In genomic region chr19:3708207-3708931, GRCh38 we compare ENCODE assay signal across 1 cellular context.
TF ChIP-seq lines count a peak whose summit lies in the region.

Gene TJP3 (plus strand): TSS chr19:3708384. CDS start chr19:3728433, 20,049 bp downstream.

TF ChIP-seq in HepG2, 621 proteins besides CTCF, POLR2A, EP300 and RAD21 (continued from another document and continues in another):
- TF ChIP-seq DDIT3 (CRISPR knock-in tag; IDR thresholded peaks at IDR 0.05): no peak
- TF ChIP-seq SIX1 (CRISPR knock-in tag; IDR thresholded peaks at IDR 0.05; ENCODE audit: borderline replicate concordance): peak; percentile 21; the same call in 1 of the 2 replicates
- no peak for TF ChIP-seq ZBTB38 (CRISPR knock-in tag; IDR thresholded peaks at IDR 0.05)
- TF ChIP-seq ATF7 (IDR thresholded peaks at IDR 0.05): no peak
- TF ChIP-seq ATF7 (CRISPR knock-in tag; IDR thresholded peaks at IDR 0.05): no peak
- no peak for TF ChIP-seq ATF7-NPFF (CRISPR knock-in tag; IDR thresholded peaks at IDR 0.05; ENCODE audit: low read depth)
- no peak for TF ChIP-seq GMEB2 (CRISPR knock-in tag; IDR thresholded peaks at IDR 0.05; ENCODE audit: low read depth)
- no peak for TF ChIP-seq ZNF253 (CRISPR knock-in tag; IDR thresholded peaks at IDR 0.05; ENCODE audit: borderline replicate concordance)
- TF ChIP-seq SPEN (CRISPR knock-in tag; IDR thresholded peaks at IDR 0.05; ENCODE audit: low read depth): peak; percentile 20; the same call in 1 of the 2 replicates
- TF ChIP-seq HIC2 (CRISPR knock-in tag; IDR thresholded peaks at IDR 0.05; ENCODE audit: low read depth): peak; percentile 85
- no peak for TF ChIP-seq ZNF431 (CRISPR knock-in tag; IDR thresholded peaks at IDR 0.05; ENCODE audit: borderline replicate concordance, low read depth)
- TF ChIP-seq MAF1 (CRISPR knock-in tag; IDR thresholded peaks at IDR 0.05; ENCODE audit: borderline replicate concordance): no peak
- TF ChIP-seq MIXL1 (CRISPR knock-in tag; IDR thresholded peaks at IDR 0.05): no peak
- no peak for TF ChIP-seq LCORL (IDR thresholded peaks at IDR 0.05)
- peak; percentile 18; the same call in 1 of the 2 replicates for TF ChIP-seq LCORL (CRISPR knock-in tag; IDR thresholded peaks at IDR 0.05)
- no peak for TF ChIP-seq ZNF607 (CRISPR knock-in tag; IDR thresholded peaks at IDR 0.05; ENCODE audit: borderline replicate concordance)
- TF ChIP-seq HNF1B (CRISPR knock-in tag; IDR thresholded peaks at IDR 0.05): no peak
- TF ChIP-seq ZNF740 (CRISPR knock-in tag; IDR thresholded peaks at IDR 0.05): peak; percentile 25; the same call in 1 of the 2 replicates
- TF ChIP-seq ZFP91 (CRISPR knock-in tag; IDR thresholded peaks at IDR 0.05; ENCODE audit: borderline replicate concordance): peak; percentile 91
- no peak for TF ChIP-seq ZNF83 (CRISPR knock-in tag; IDR thresholded peaks at IDR 0.05; ENCODE audit: borderline replicate concordance)
- TF ChIP-seq ZNF550 (CRISPR knock-in tag; IDR thresholded peaks at IDR 0.05; ENCODE audit: borderline replicate concordance): 0 out of 2 replicates have a peak, but pooled peaks have one; percentile 7
- no peak for TF ChIP-seq PHF5A (CRISPR knock-in tag; IDR thresholded peaks at IDR 0.05; ENCODE audit: low read depth, unreplicated experiment)
- TF ChIP-seq ZNF589 (CRISPR knock-in tag; conservative IDR thresholded peaks at IDR 0.05): no peak
- TF ChIP-seq PAF1 (CRISPR knock-in tag; IDR thresholded peaks at IDR 0.05): no peak
- no peak for TF ChIP-seq MXD4 (CRISPR knock-in tag; IDR thresholded peaks at IDR 0.05)
- TF ChIP-seq ZMYM3 (CRISPR knock-in tag; IDR thresholded peaks at IDR 0.05): peak; percentile 93
- peak; percentile 40 for TF ChIP-seq ZNF768 (CRISPR knock-in tag; IDR thresholded peaks at IDR 0.05)
- TF ChIP-seq ZNF652 (CRISPR knock-in tag; IDR thresholded peaks at IDR 0.05; ENCODE audit: borderline replicate concordance, low read depth): peak; percentile 98
- no peak for TF ChIP-seq ISL2 (CRISPR knock-in tag; IDR thresholded peaks at IDR 0.05)
- no peak for TF ChIP-seq ZFAT (CRISPR knock-in tag; conservative IDR thresholded peaks at IDR 0.05)
- no peak for TF ChIP-seq ZNF775 (CRISPR knock-in tag; IDR thresholded peaks at IDR 0.05; ENCODE audit: borderline replicate concordance)
- peak; percentile 12; the same call in 1 of the 2 replicates for TF ChIP-seq NR2F6 (IDR thresholded peaks at IDR 0.05)
- peak; percentile 57 for TF ChIP-seq NR2F6 (CRISPR knock-in tag; IDR thresholded peaks at IDR 0.05)
- TF ChIP-seq ZNF276 (CRISPR knock-in tag; IDR thresholded peaks at IDR 0.05; ENCODE audit: low read depth): no peak
- no peak for TF ChIP-seq KDM4B (CRISPR knock-in tag; IDR thresholded peaks at IDR 0.05)
- 0 out of 2 replicates have a peak, but pooled peaks have one; percentile 16 for TF ChIP-seq E2F5 (CRISPR knock-in tag; conservative IDR thresholded peaks at IDR 0.05)
- TF ChIP-seq ZNF33B (CRISPR knock-in tag; IDR thresholded peaks at IDR 0.05): no peak
- TF ChIP-seq ZFP41 (CRISPR knock-in tag; IDR thresholded peaks at IDR 0.05; ENCODE audit: borderline replicate concordance): no peak
- peak; percentile 61; the same call in 1 of the 2 replicates for TF ChIP-seq ZKSCAN8 (CRISPR knock-in tag; IDR thresholded peaks at IDR 0.05; ENCODE audit: borderline replicate concordance)
- TF ChIP-seq ZNF839 (CRISPR knock-in tag; IDR thresholded peaks at IDR 0.05; ENCODE audit: borderline replicate concordance): no peak; the same call in 1 of the 2 replicates
- no peak for TF ChIP-seq KLF9 (CRISPR knock-in tag; IDR thresholded peaks at IDR 0.05; ENCODE audit: low read depth)
- TF ChIP-seq TBX2 (CRISPR knock-in tag; IDR thresholded peaks at IDR 0.05; ENCODE audit: borderline replicate concordance): peak; percentile 75; the same call in 1 of the 2 replicates
- no peak for TF ChIP-seq MAFG (CRISPR knock-in tag; IDR thresholded peaks at IDR 0.05)
- TF ChIP-seq TFDP1 (CRISPR knock-in tag; IDR thresholded peaks at IDR 0.05; ENCODE audit: borderline replicate concordance): peak; percentile 46; the same call in 1 of the 2 replicates
- TF ChIP-seq ARID5B (CRISPR knock-in tag; IDR thresholded peaks at IDR 0.05): peak; percentile 22; the same call in 1 of the 2 replicates
- TF ChIP-seq ASH2L (IDR thresholded peaks at IDR 0.05; ENCODE audit: insufficient read length, low read depth, low read length): no peak
- TF ChIP-seq JDP2 (CRISPR knock-in tag; IDR thresholded peaks at IDR 0.05; ENCODE audit: borderline replicate concordance): no peak
- TF ChIP-seq ARNT2 (CRISPR knock-in tag; IDR thresholded peaks at IDR 0.05; ENCODE audit: low read depth): no peak
- TF ChIP-seq ZNF512B (CRISPR knock-in tag; IDR thresholded peaks at IDR 0.05; ENCODE audit: borderline replicate concordance): no peak; the same call in 1 of the 2 replicates
